ENCODE assay signal across 19 cellular contexts in the genomic region with DNA sequence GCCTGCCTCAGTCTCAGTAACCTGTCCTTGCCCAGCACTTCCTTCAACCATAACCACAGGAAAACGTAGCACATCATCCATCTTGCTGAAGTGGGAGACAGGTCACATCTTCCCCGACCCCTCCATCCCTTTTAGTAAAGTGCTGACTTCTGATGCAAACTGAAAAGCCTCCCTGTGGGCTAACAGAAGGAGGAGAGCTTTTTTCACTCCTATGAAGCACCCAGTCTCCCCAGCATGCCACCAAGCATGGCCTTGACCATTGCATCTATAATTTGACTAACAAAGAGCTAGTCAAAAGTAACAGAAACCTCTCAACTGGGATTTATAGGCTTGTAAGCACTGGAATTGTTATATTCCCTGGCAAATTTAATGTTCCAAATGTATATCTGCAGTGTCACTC.
DNase-seq lines count a peak whose midpoint lies in the region; ATAC-seq, FAIRE-seq and TF ChIP-seq lines count a peak whose summit lies in the region.
"Had no signal": no experiment of that assay in that cellular context is flagged by ENCODE, and none has a peak within 500 bp of the region (broad histone marks: within the 10 kb centered on the region; RNA-seq: fewer than 3 reads in every experiment).

No MANE protein-coding gene starts in this region.

- H4K20me1 ChIP-seq in GM23338 (replicated peaks; ENCODE audit: insufficient read depth) (no peaks in the 10 kb centered on the region), KMS-11 (ENCODE audit: insufficient read depth) (no peaks in the 10 kb centered on the region), keratinocyte (ENCODE audit: control insufficient read depth, extremely low read depth, insufficient read depth, low read length) (no peaks in the 10 kb centered on the region)

- H3K9me3 ChIP-seq in keratinocyte (ENCODE audit: control insufficient read depth, low read depth, low read length) (no peaks in the 10 kb centered on the region), esophagus muscularis mucosa (no peaks in the 10 kb centered on the region)
- H3K9me3 ChIP-seq: A549, BE2C had no signal

- H3K4me2 ChIP-seq in GM23338, result no peak overlapping the region
- H3K4me2 ChIP-seq in KMS-11, result peak overlapping the region; percentile 30; the same call in 1 of the 2 replicates
- no peak overlapping the region for H3K4me2 ChIP-seq in keratinocyte (ENCODE audit: control insufficient read depth, extremely low read depth, insufficient read depth, low read depth, low read length)
- H3K4me2 ChIP-seq: A549 had no signal

- H3K4me3 ChIP-seq in GM23338, result no peak overlapping the region
- H3K4me3 ChIP-seq in KMS-11 (IDR thresholded peaks at IDR 0.05; ENCODE audit: insufficient read depth, low read depth, low read length), result no peak overlapping the region
- no peak overlapping the region for H3K4me3 ChIP-seq in keratinocyte (ENCODE audit: control insufficient read depth in 2 of 3, extremely low read depth in 1 of 3, insufficient read depth in 2 of 3, low read depth in 1 of 3, low read length in 3 of 3)
- no peak overlapping the region for H3K4me3 ChIP-seq in esophagus muscularis mucosa
- H3K4me3 ChIP-seq: A549 had no signal

- H3K9me1 ChIP-seq in keratinocyte (ENCODE audit: control insufficient read depth, extremely low read depth, insufficient read depth, low read length), result no peaks in the 10 kb centered on the region

- no peak for TF ChIP-seq CTCF in GM23338 (conservative IDR thresholded peaks at IDR 0.05; ENCODE audit: low read depth in 2 of 2)
- TF ChIP-seq CTCF in KMS-11 (conservative IDR thresholded peaks at IDR 0.05; ENCODE audit: low read depth, low read length), result no peak
- no peak for TF ChIP-seq CTCF in keratinocyte (optimal IDR thresholded peaks at IDR 0.05 in 1 of 3, IDR thresholded peaks at IDR 0.05 in 1 of 3, conservative IDR thresholded peaks at IDR 0.05 in 1 of 3; ENCODE audit: extremely low read depth in 1 of 3, insufficient read depth in 2 of 3, low read length in 3 of 3)
- TF ChIP-seq CTCF in esophagus muscularis mucosa (IDR thresholded peaks at IDR 0.05), result no peak

- H3F3A ChIP-seq in GM23338 (replicated peaks; ENCODE audit: low read depth), result no peaks in the 10 kb centered on the region

- H3K9me2 ChIP-seq in GM23338 (ENCODE audit: insufficient read depth), result no peaks in the 10 kb centered on the region

- peak; percentile 26 for FAIRE-seq in keratinocyte (lab: Jason Lieb, UNC)
- FAIRE-seq: A549, GM12892, H1 had no signal

- TF ChIP-seq POLR2A in esophagus muscularis mucosa (IDR thresholded peaks at IDR 0.05; ENCODE audit: low read depth), result no peak

- intact Hi-C loops in esophagus muscularis mucosa (cut with DNase I), result no loop called here

- DNase-seq in GM23338 (ENCODE audit: low spot score) (no peak), NCI-H748 treated with DMSO at 0.1 percent for 48 hours (lab: John Stamatoyannopoulos, UW) (peak; percentile 95), keratinocyte (ENCODE audit: low read depth, low spot score) (no peak), esophagus muscularis mucosa (ENCODE audit: extremely low spot score) (no peak), NCI-H82 treated with DMSO at 0.1 percent for 48 hours (lab: John Stamatoyannopoulos, UW; ENCODE audit: unreplicated experiment) (no peak)
- DNase-seq in activated T-cell treated with anti-CD3 and anti-CD28 coated beads, Interleukin-2, amount 50 U/mL, for 24 hours, result no peak
- DNase-seq: BE2C; CD4-positive, alpha-beta memory T cell; DND-41; GDM1; HCEC 1CT; HFFc6 had no signal

- no peak overlapping the region for H3K27ac ChIP-seq in GM23338 (ENCODE audit: low read depth)
- H3K27ac ChIP-seq in KMS-11, result no peak overlapping the region
- no peak overlapping the region for H3K27ac ChIP-seq in keratinocyte (ENCODE audit: control insufficient read depth, insufficient read depth, low read length)
- H3K27ac ChIP-seq in esophagus muscularis mucosa (replicated peaks in 1 of 4), result no peak overlapping the region
- H3K27ac ChIP-seq: A549, C4-2B had no signal

- H2AFZ ChIP-seq in GM23338 (no peak overlapping the region), KMS-11 (ENCODE audit: low read depth) (no peak overlapping the region), keratinocyte (ENCODE audit: control insufficient read depth, low read length) (no peak overlapping the region)

- H3K36me3 ChIP-seq in GM23338 (ENCODE audit: insufficient read depth), result no peaks in the 10 kb centered on the region
- H3K36me3 ChIP-seq in KMS-11 (ENCODE audit: insufficient read depth), result no peaks in the 10 kb centered on the region
- H3K36me3 ChIP-seq in keratinocyte (ENCODE audit: control insufficient read depth in 2 of 2, extremely low read depth in 1 of 2, insufficient read depth in 2 of 2, low read length in 2 of 2), result no peaks in the 10 kb centered on the region
- H3K36me3 ChIP-seq in esophagus muscularis mucosa, result no peaks in the 10 kb centered on the region
- H3K36me3 ChIP-seq: BE2C had no signal

- peaks cover 25% of the 10 kb centered on the region for H3K4me1 Mint-ChIP-seq in GM23338
- no peaks in the 10 kb centered on the region for H3K4me1 Mint-ChIP-seq in activated T-cell treated with anti-CD3 and anti-CD28 coated beads, Interleukin-2, amount 50 U/mL, for 24 hours (ENCODE audit: low read depth)
- H3K4me1 Mint-ChIP-seq: CD4-positive, alpha-beta memory T cell; IgD-negative memory B cell had no signal

- H3K9me3 Mint-ChIP-seq in GM23338, result no peaks in the 10 kb centered on the region
- peaks cover 3% of the 10 kb centered on the region for H3K9me3 Mint-ChIP-seq in activated T-cell treated with anti-CD3 and anti-CD28 coated beads, Interleukin-2, amount 50 U/mL, for 24 hours
- H3K9me3 Mint-ChIP-seq: HFFc6 had no signal

- 50% methylated on average over 2 of the region's 2 CpGs for WGBS in esophagus muscularis mucosa

- peak; percentile 52 for ATAC-seq in GM23338
- ATAC-seq in HG03097 (IDR thresholded peaks at IDR 0.05; ENCODE audit: low FRiP score, unreplicated experiment), result no peak
- ATAC-seq: A549 had no signal

- no peak overlapping the region for H3K4me3 Mint-ChIP-seq in GM23338
- no peak overlapping the region for H3K4me3 Mint-ChIP-seq in activated T-cell treated with anti-CD3 and anti-CD28 coated beads, Interleukin-2, amount 50 U/mL, for 24 hours
- H3K4me3 Mint-ChIP-seq: CD4-positive, alpha-beta memory T cell; HFFc6; IgD-negative memory B cell had no signal

- H3K79me2 ChIP-seq in GM23338 (replicated peaks; ENCODE audit: insufficient read depth) (no peaks in the 10 kb centered on the region), KMS-11 (ENCODE audit: insufficient read depth, low read depth) (no peaks in the 10 kb centered on the region), keratinocyte (ENCODE audit: control insufficient read depth, insufficient read depth, low read length) (no peaks in the 10 kb centered on the region)

- dilution Hi-C loops in keratinocyte (cut with MboI; ENCODE audit: extremely low pct_ligation_motif_present, low sequenced_read_pairs), result no loop called here

- H3K27ac Mint-ChIP-seq in GM23338, result no peak overlapping the region
- no peak overlapping the region for H3K27ac Mint-ChIP-seq in activated T-cell treated with anti-CD3 and anti-CD28 coated beads, Interleukin-2, amount 50 U/mL, for 24 hours
- H3K27ac Mint-ChIP-seq: CD4-positive, alpha-beta memory T cell; HFFc6; IgD-negative memory B cell had no signal

- no peak for TF ChIP-seq EP300 in esophagus muscularis mucosa (IDR thresholded peaks at IDR 0.05)

- H3K9ac ChIP-seq in KMS-11, result no peak overlapping the region
- H3K9ac ChIP-seq in keratinocyte (ENCODE audit: control insufficient read depth, extremely low read depth, insufficient read depth, low read length), result no peak overlapping the region

- H3K27me3 ChIP-seq in GM23338 (ENCODE audit: insufficient read depth) (no peaks in the 10 kb centered on the region), KMS-11 (ENCODE audit: insufficient read depth, low read depth) (no peaks in the 10 kb centered on the region), keratinocyte (ENCODE audit: control insufficient read depth, extremely low read depth, insufficient read depth, low read length) (no peaks in the 10 kb centered on the region), esophagus muscularis mucosa (no peaks in the 10 kb centered on the region)
- H3K27me3 ChIP-seq: BE2C had no signal

- H3K4me1 ChIP-seq in GM23338 (ENCODE audit: insufficient read depth) (peaks cover 11% of the 10 kb centered on the region; the same call in 1 of the 2 replicates), KMS-11 (ENCODE audit: low read depth, poor library complexity, severe bottlenecking) (peaks cover 40% of the 10 kb centered on the region), keratinocyte (ENCODE audit: control insufficient read depth, extremely low read depth, insufficient read depth, low read length) (peaks cover 3% of the 10 kb centered on the region), esophagus muscularis mucosa (no peaks in the 10 kb centered on the region)
- H3K4me1 ChIP-seq: A549, BE2C had no signal

- no peaks in the 10 kb centered on the region for H3K27me3 Mint-ChIP-seq in GM23338 (ENCODE audit: insufficient read depth, low read depth, poor library complexity)
- H3K27me3 Mint-ChIP-seq in activated T-cell treated with anti-CD3 and anti-CD28 coated beads, Interleukin-2, amount 50 U/mL, for 24 hours, result no peaks in the 10 kb centered on the region
- H3K27me3 Mint-ChIP-seq: CD4-positive, alpha-beta memory T cell; IgD-negative memory B cell had no signal

- no peaks in the 10 kb centered on the region for H3K36me3 Mint-ChIP-seq in GM23338 (ENCODE audit: low read depth)
- no peaks in the 10 kb centered on the region for H3K36me3 Mint-ChIP-seq in activated T-cell treated with anti-CD3 and anti-CD28 coated beads, Interleukin-2, amount 50 U/mL, for 24 hours (ENCODE audit: low read depth)
- H3K36me3 Mint-ChIP-seq: CD4-positive, alpha-beta memory T cell; IgD-negative memory B cell had no signal

TF ChIP-seq in GM23338, 12 proteins besides CTCF, POLR2A, EP300 and RAD21 (continues in another document):
- TF ChIP-seq POLR2AphosphoS5 (IDR thresholded peaks at IDR 0.05; ENCODE audit: low read depth) (no peak), JUNB (IDR thresholded peaks at IDR 0.05; ENCODE audit: unreplicated experiment) (no peak), NANOG (IDR thresholded peaks at IDR 0.05; ENCODE audit: borderline replicate concordance) (no peak), STAT1 (IDR thresholded peaks at IDR 0.05; ENCODE audit: unreplicated experiment) (no peak), EZH2phosphoT487 (IDR thresholded peaks at IDR 0.05; ENCODE audit: unreplicated experiment) (no peak)
- TF ChIP-seq, protein P1, sequence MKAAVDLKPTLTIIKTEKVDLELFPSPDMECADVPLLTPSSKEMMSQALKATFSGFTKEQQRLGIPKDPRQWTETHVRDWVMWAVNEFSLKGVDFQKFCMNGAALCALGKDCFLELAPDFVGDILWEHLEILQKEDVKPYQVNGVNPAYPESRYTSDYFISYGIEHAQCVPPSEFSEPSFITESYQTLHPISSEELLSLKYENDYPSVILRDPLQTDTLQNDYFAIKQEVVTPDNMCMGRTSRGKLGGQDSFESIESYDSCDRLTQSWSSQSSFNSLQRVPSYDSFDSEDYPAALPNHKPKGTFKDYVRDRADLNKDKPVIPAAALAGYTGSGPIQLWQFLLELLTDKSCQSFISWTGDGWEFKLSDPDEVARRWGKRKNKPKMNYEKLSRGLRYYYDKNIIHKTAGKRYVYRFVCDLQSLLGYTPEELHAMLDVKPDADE (IDR thresholded peaks at IDR 0.05), result no peak
